ENCODE assay signal across 1 cellular context in genomic region chr16:66197668-66198278, GRCh38.
TF ChIP-seq lines count a peak whose summit lies in the region.

No MANE protein-coding gene starts in this region.

TF ChIP-seq in liver, 16 proteins besides CTCF, POLR2A, EP300 and RAD21 (continued from another document):
- TF ChIP-seq REST (IDR thresholded peaks at IDR 0.05) (no peak), EGR1 (IDR thresholded peaks at IDR 0.05; ENCODE audit: low read depth in 2 of 2) (no peak), TAF1 (conservative IDR thresholded peaks at IDR 0.05) (no peak), MAX (IDR thresholded peaks at IDR 0.05) (no peak), FOXA2 (IDR thresholded peaks at IDR 0.05) (no peak), ZBTB33 (IDR thresholded peaks at IDR 0.05) (peak; percentile 23)
TF ChIP-seq in liver: peak in this region for 6.
